In the genomic region with DNA sequence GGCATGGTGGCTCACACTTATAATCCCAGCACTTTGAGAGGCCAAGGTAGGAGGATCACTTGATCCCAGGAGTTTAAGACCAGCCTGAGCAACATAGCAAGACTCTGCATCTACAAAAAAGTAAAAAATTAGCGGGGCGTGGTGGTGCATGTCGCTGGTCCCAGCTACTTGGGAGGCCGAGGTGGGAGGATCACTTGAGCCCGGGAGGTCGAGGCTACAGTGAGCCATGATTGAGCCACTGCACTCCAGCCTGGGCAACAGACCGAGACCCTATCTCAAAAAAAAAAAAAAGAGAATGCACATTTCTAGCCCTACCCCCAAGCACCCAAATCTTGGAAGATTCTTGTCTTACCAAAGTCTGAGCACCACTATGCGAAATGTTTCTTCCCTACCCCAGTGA, we compare ENCODE assay signal across 8 cellular contexts. TPM values are rescaled to one million over a fixed set of nuclear protein-coding genes. Genes with fewer than 3 reads are reported as not detected.
DNase-seq lines count a peak whose midpoint lies in the region; ATAC-seq, FAIRE-seq and TF ChIP-seq lines count a peak whose summit lies in the region.

No MANE protein-coding gene starts in this region.

- peaks cover 0 to 3% of the 10 kb centered on the region in 2 experiments; a peak in 1 of 4 replicates for H3K36me3 ChIP-seq in GM12878 (ENCODE audit: control insufficient read depth in 2 of 2, insufficient read depth in 2 of 2, low read length in 1 of 2)
- H3K36me3 ChIP-seq in mucosa of stomach (ENCODE audit: control insufficient read depth, insufficient read depth, low read length), result no peaks in the 10 kb centered on the region
- no peaks in the 10 kb centered on the region for H3K36me3 ChIP-seq in transverse colon

- H3K4me3 ChIP-seq in GM12878, result peak overlapping the region; percentile 80
- H3K4me3 ChIP-seq in mucosa of stomach (ENCODE audit: low read length), result peak overlapping the region; percentile 67
- peak overlapping the region in 1 of 4 donors; percentile 81 for H3K4me3 ChIP-seq in transverse colon

- intact Hi-C loops in GM12878 (cut with micrococcal nuclease; ENCODE audit: unreplicated experiment), result no loop called here
- intact Hi-C loops in transverse colon (cut with DNase I; ENCODE audit: low total_unique reads), result no loop called here
- intact Hi-C loops in left colon (cut with DNase I, micrococcal nuclease), result no loop called here

- CTCF ChIA-PET in activated naive CD4-positive, alpha-beta T cell treated with anti-CD3 and anti-CD28 coated beads, Interleukin-2, amount 10 ng/mL, durations not matched to agents 7 days and 5 days (lab: Charles Lee), result interaction anchor here (1.0 to 1.3 kb wide), 2 partner anchors 9 to 120 kb away, joined by 3 to 5 read pairs; partner anchors contain the start of gene LRRC37B
- CTCF ChIA-PET in GM12878 (lab: Yijun Ruan, JAX), result interaction anchor here (0.7 to 6.0 kb wide), 3 partner anchors 12 to 192 kb away, joined by 4 to 72 read pairs (median 5); partner anchors contain the start of gene RHOT1

- H3K4me3 Mint-ChIP-seq in activated naive CD4-positive, alpha-beta T cell treated with anti-CD3 and anti-CD28 coated beads, Interleukin-2, amount 10 ng/mL, durations not matched to agents 7 days and 5 days, result peak overlapping the region; percentile 99

- TF ChIP-seq RAD21 in GM12878 (IDR thresholded peaks at IDR 0.05; ENCODE audit: insufficient read depth, low read depth, low read length), result no peak

- no TSS peak for BruUV-seq in GM12878 (replicated peaks; lab: Mats Ljungman, UMichigan)

- H3K9me3 Mint-ChIP-seq in activated naive CD4-positive, alpha-beta T cell treated with anti-CD3 and anti-CD28 coated beads, Interleukin-2, amount 10 ng/mL, durations not matched to agents 7 days and 5 days, result no peaks in the 10 kb centered on the region

- H3K9me3 ChIP-seq in GM12878 (replicated peaks; ENCODE audit: control insufficient read depth, insufficient read depth, low read length), result no peaks in the 10 kb centered on the region
- no peaks in the 10 kb centered on the region for H3K9me3 ChIP-seq in mucosa of stomach (ENCODE audit: control insufficient read depth, low read length)
- H3K9me3 ChIP-seq in transverse colon, result no peaks in the 10 kb centered on the region

- H3K4me1 Mint-ChIP-seq in activated naive CD4-positive, alpha-beta T cell treated with anti-CD3 and anti-CD28 coated beads, Interleukin-2, amount 10 ng/mL, durations not matched to agents 7 days and 5 days, result peaks cover 41% of the 10 kb centered on the region

- TF ChIP-seq EP300 in GM12878 (IDR thresholded peaks at IDR 0.05; ENCODE audit: borderline replicate concordance in 1 of 2, control insufficient read depth in 1 of 2, low read depth in 2 of 2, low read length in 2 of 2) (no peak), transverse colon (IDR thresholded peaks at IDR 0.05; ENCODE audit: low read depth) (no peak)

- no peak for TF ChIP-seq CTCF in GM12878 (IDR thresholded peaks at IDR 0.05 in 2 of 3, conservative IDR thresholded peaks at IDR 0.05 in 1 of 3; ENCODE audit: control insufficient read depth in 2 of 3, extremely low read depth in 1 of 3, insufficient read depth in 1 of 3, low read depth in 3 of 3, low read length in 3 of 3)
- TF ChIP-seq CTCF in transverse colon (IDR thresholded peaks at IDR 0.05), result no peak

- FAIRE-seq in GM12878 (lab: Jason Lieb, UNC), result no peak

- no peak for DNase-seq in activated naive CD4-positive, alpha-beta T cell treated with anti-CD3 and anti-CD28 coated beads, Interleukin-2, amount 10 ng/mL, durations not matched to agents 7 days and 5 days
- DNase-seq in activated naive CD4-positive, alpha-beta T cell treated with Interleukin-2 at 50 U/mL for 16 hours, result no peak
- DNase-seq in GM12878 (ENCODE audit: low read depth, low spot score) (no peak), transverse colon (no peak), NCI-H526 treated with DMSO at 0.1 percent for 48 hours (lab: John Stamatoyannopoulos, UW) (no peak), Kasumi-1 (lab: John Stamatoyannopoulos, UW) (no peak), left colon (no peak)

- no peaks in the 10 kb centered on the region for H4K20me1 ChIP-seq in GM12878 (ENCODE audit: control insufficient read depth, insufficient read depth)

- POLR2A ChIA-PET in GM12878 (lab: Charles Lee), result interaction anchor here (0.5 to 1.0 kb wide), 2 partner anchors 118 to 719 kb away, joined by 4 read pairs; no protein-coding TSS in a partner anchor

- H3K36me3 Mint-ChIP-seq in activated naive CD4-positive, alpha-beta T cell treated with anti-CD3 and anti-CD28 coated beads, Interleukin-2, amount 10 ng/mL, durations not matched to agents 7 days and 5 days, result peaks cover 15% of the 10 kb centered on the region

- H3K27me3 Mint-ChIP-seq in activated naive CD4-positive, alpha-beta T cell treated with anti-CD3 and anti-CD28 coated beads, Interleukin-2, amount 10 ng/mL, durations not matched to agents 7 days and 5 days, result peaks cover 13% of the 10 kb centered on the region

- peak overlapping the region; percentile 98 for H3K27ac Mint-ChIP-seq in activated naive CD4-positive, alpha-beta T cell treated with anti-CD3 and anti-CD28 coated beads, Interleukin-2, amount 10 ng/mL, durations not matched to agents 7 days and 5 days

- 96% methylated on average over 8 of the region's 8 CpGs for WGBS in GM12878 (ENCODE audit: insufficient coverage, insufficient replicate concordance, low lambda C conversion rate, missing lambda C conversion rate)
- 89 to 100% methylated on average over 3 to 8 of the region's 8 CpGs for WGBS in transverse colon (ENCODE audit: low coverage in 1 of 2), 2 donors

- peaks cover 10% of the 10 kb centered on the region for H3K79me2 ChIP-seq in GM12878 (ENCODE audit: control insufficient read depth, insufficient read depth, low read length)

- TF ChIP-seq POLR2A in GM12878 (IDR thresholded peaks at IDR 0.05; ENCODE audit: low read depth, low read length), result no peak
- no peak for TF ChIP-seq POLR2A in transverse colon (IDR thresholded peaks at IDR 0.05)

- ATAC-seq in GM12878, result no peak
- no peak for ATAC-seq in left colon

- H2AFZ ChIP-seq in GM12878 (ENCODE audit: control insufficient read depth, low read depth, low read length), result peak overlapping the region; percentile 96

- H3K9ac ChIP-seq in GM12878 (ENCODE audit: control insufficient read depth, insufficient read depth, low read length), result peak overlapping the region; percentile 91
- H3K9ac ChIP-seq in mucosa of stomach (ENCODE audit: low read length), result peak overlapping the region; percentile 78

- in situ Hi-C loops in GM12878 (cut with MboI), result no loop called here
- in situ Hi-C loops in transverse colon (cut with MboI; ENCODE audit: low pct_ligation_motif_present in 1 of 4, low pct_unique_long_range_greater_than_20kb in 1 of 4, low sequenced_read_pairs in 3 of 4), result no loop called here

- H3K4me1 ChIP-seq in GM12878 (ENCODE audit: control insufficient read depth, insufficient read depth, low read length), result peaks cover 7% of the 10 kb centered on the region; the same call in 1 of the 2 replicates
- peaks cover 25% of the 10 kb centered on the region for H3K4me1 ChIP-seq in mucosa of stomach (ENCODE audit: control insufficient read depth, insufficient read depth, low read length)
- peaks cover 9 to 36% (median 15%) of the 10 kb centered on the region in 4 donors for H3K4me1 ChIP-seq in transverse colon

- H3K4me2 ChIP-seq in GM12878 (ENCODE audit: control insufficient read depth, insufficient read depth), result peak overlapping the region; percentile 79

- RAD21 ChIA-PET in GM12878 (lab: Charles Lee; ENCODE audit: unreplicated experiment), result no interaction called here

- no peaks in the 10 kb centered on the region for H3K27me3 ChIP-seq in GM12878 (replicated peaks in 1 of 2; ENCODE audit: control insufficient read depth in 2 of 2, insufficient read depth in 2 of 2, low read length in 1 of 2)
- no peaks in the 10 kb centered on the region for H3K27me3 ChIP-seq in mucosa of stomach (ENCODE audit: control insufficient read depth, insufficient read depth, low read length)
- no peaks in the 10 kb centered on the region for H3K27me3 ChIP-seq in transverse colon

- peak overlapping the region; percentile 95 for H3K27ac ChIP-seq in GM12878 (ENCODE audit: control insufficient read depth, insufficient read depth)
- H3K27ac ChIP-seq in transverse colon, result peak overlapping the region; percentile 82 to 93 (median 88)

- SMC1A ChIA-PET in GM12878 (lab: Charles Lee; ENCODE audit: uncharacterized antibody, unreplicated experiment), result interaction anchor here (2.1 to 3.3 kb wide), 3 partner anchors 10 to 118 kb away, joined by 5 to 19 read pairs (median 11); no protein-coding TSS in a partner anchor

TF ChIP-seq in GM12878, 131 proteins besides CTCF, POLR2A, EP300 and RAD21 (continues in another document):
- no peak for TF ChIP-seq WRNIP1 (IDR thresholded peaks at IDR 0.05; ENCODE audit: borderline replicate concordance, low read depth, low read length)

RNA-seq across cellular contexts. Expression of gene RHOT1, which starts 15.6 kb away (rescaled TPM):
- total RNA-seq in GM12878 (2013; cell fraction: nucleolus; rRNA removed), result 87.0 and 88.0 TPM in 2 replicates
- total RNA-seq in GM12878 (2014; rRNA removed) (20.5 and 29.8 TPM in 2 replicates), GM12878 (2014; rRNA removed; fragmentation: Illumina TruSeq; extraction: Trizol) (26.5 and 30.8 TPM in 2 replicates), GM12878 (2021) (16.5 and 16.8 TPM in 2 replicates), transverse colon (10 to 100 TPM; 10.5 to 43.3 (median 30.8) TPM), left colon (10 to 100 TPM; 23.0 to 23.1 TPM)
- 9.1 TPM for polyA plus RNA-seq in GM12878 (2011; ENCODE audit: low read depth)
- polyA plus RNA-seq in GM12878 (2011; rRNA removed) (68.2 and 111 TPM in 2 replicates), GM12878 (2014; fragmentation: Illumina TruSeq; extraction: Trizol) (25.0 and 29.3 TPM in 2 replicates), GM12878 (2014; fragmentation: Nextera tagmentation; extraction: Ambion mirVana) (10 to 100 TPM; 13.3 to 14.1 TPM), GM12878 (2014; rRNA removed) (13.8 and 17.7 TPM in 2 replicates), GM12878 (2016; fragmentation: Nextera tagmentation; extraction: Ambion mirVana) (10 to 100 TPM; 25.7 to 27.1 TPM)
- polyA plus RNA-seq in GM12878 (2011; cell fraction: cytosol; rRNA removed), result 25.1 and 35.3 TPM in 2 replicates
- polyA plus RNA-seq in GM12878 (2011; cell fraction: nucleus; rRNA removed), result 30.3 and 31.3 TPM in 2 replicates
- polyA plus RNA-seq in GM12878 (2012), result 10.0 and 18.1 TPM in 2 replicates
- polyA minus RNA-seq in GM12878 (2011; rRNA and poly(A)+ RNA removed), result 31.3 and 48.3 TPM in 2 replicates
- 16.3 and 23.5 TPM in 2 replicates for polyA minus RNA-seq in GM12878 (2011; cell fraction: cytosol; rRNA and poly(A)+ RNA removed)
- 25.8 and 33.3 TPM in 2 replicates for polyA minus RNA-seq in GM12878 (2011; cell fraction: nucleus; rRNA and poly(A)+ RNA removed)
